Comparison of ENCODE assay signal across 1 cellular context in the genomic region with DNA sequence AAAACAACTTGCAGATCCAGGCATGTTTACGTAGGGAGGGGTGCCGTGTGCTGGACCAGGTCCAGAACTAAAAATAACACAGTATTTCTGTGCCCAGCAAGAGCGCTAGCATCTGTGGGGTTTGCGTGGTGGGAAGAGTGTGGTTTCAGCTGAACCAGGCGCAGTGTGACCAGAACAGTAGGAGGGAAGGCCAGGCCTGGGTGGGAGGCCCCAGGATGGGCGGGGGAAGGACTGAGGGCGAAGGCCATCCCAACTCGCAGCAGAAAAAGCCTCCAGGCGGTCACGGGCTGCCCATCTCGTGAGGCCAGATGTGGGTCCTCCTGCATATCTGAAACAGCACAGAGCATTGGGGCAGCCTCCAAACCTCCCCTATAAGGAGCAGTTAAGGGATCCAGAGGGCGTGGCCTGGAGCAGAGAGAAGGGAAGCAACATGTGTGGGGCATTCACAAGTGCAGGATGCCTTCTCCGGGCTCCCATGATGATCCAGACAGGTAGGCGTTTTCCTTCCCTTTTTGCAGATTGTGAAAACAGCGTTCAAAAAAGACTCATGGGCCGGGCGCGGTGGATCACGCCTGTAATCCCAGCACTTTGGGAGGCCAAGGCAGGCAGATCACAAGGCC.
TF ChIP-seq lines count a peak whose summit lies in the region.

No MANE protein-coding gene starts in this region.

TF ChIP-seq in HepG2, 621 proteins besides CTCF, POLR2A, EP300 and RAD21 (continued from another document and continues in another):
- TF ChIP-seq, protein P1, sequence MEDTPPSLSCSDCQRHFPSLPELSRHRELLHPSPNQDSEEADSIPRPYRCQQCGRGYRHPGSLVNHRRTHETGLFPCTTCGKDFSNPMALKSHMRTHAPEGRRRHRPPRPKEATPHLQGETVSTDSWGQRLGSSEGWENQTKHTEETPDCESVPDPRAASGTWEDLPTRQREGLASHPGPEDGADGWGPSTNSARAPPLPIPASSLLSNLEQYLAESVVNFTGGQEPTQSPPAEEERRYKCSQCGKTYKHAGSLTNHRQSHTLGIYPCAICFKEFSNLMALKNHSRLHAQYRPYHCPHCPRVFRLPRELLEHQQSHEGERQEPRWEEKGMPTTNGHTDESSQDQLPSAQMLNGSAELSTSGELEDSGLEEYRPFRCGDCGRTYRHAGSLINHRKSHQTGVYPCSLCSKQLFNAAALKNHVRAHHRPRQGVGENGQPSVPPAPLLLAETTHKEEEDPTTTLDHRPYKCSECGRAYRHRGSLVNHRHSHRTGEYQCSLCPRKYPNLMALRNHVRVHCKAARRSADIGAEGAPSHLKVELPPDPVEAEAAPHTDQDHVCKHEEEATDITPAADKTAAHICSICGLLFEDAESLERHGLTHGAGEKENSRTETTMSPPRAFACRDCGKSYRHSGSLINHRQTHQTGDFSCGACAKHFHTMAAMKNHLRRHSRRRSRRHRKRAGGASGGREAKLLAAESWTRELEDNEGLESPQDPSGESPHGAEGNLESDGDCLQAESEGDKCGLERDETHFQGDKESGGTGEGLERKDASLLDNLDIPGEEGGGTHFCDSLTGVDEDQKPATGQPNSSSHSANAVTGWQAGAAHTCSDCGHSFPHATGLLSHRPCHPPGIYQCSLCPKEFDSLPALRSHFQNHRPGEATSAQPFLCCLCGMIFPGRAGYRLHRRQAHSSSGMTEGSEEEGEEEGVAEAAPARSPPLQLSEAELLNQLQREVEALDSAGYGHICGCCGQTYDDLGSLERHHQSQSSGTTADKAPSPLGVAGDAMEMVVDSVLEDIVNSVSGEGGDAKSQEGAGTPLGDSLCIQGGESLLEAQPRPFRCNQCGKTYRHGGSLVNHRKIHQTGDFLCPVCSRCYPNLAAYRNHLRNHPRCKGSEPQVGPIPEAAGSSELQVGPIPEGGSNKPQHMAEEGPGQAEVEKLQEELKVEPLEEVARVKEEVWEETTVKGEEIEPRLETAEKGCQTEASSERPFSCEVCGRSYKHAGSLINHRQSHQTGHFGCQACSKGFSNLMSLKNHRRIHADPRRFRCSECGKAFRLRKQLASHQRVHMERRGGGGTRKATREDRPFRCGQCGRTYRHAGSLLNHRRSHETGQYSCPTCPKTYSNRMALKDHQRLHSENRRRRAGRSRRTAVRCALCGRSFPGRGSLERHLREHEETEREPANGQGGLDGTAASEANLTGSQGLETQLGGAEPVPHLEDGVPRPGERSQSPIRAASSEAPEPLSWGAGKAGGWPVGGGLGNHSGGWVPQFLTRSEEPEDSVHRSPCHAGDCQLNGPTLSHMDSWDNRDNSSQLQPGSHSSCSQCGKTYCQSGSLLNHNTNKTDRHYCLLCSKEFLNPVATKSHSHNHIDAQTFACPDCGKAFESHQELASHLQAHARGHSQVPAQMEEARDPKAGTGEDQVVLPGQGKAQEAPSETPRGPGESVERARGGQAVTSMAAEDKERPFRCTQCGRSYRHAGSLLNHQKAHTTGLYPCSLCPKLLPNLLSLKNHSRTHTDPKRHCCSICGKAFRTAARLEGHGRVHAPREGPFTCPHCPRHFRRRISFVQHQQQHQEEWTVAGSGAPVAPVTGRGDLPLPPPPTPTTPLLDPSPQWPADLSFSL (CRISPR knock-in tag; IDR thresholded peaks at IDR 0.05) = peak; percentile 7; the same call in 1 of the 2 replicates
- TF ChIP-seq PITX1 (CRISPR knock-in tag; IDR thresholded peaks at IDR 0.05) (0 out of 2 replicates have a peak, but pooled peaks have one; percentile 7), FOXC1 (CRISPR knock-in tag; IDR thresholded peaks at IDR 0.05; ENCODE audit: borderline replicate concordance) (no peak), TSC22D2 (CRISPR knock-in tag; IDR thresholded peaks at IDR 0.05; ENCODE audit: borderline replicate concordance) (no peak), HDAC2 (CRISPR knock-in tag; IDR thresholded peaks at IDR 0.05) (no peak), ZNF235 (CRISPR knock-in tag; IDR thresholded peaks at IDR 0.05; ENCODE audit: borderline replicate concordance) (no peak), HES4 (CRISPR knock-in tag; IDR thresholded peaks at IDR 0.05; ENCODE audit: borderline replicate concordance) (no peak), RBAK (CRISPR knock-in tag; IDR thresholded peaks at IDR 0.05) (no peak), SIX1 (CRISPR knock-in tag; IDR thresholded peaks at IDR 0.05; ENCODE audit: borderline replicate concordance) (no peak), MTA1 (CRISPR knock-in tag; IDR thresholded peaks at IDR 0.05; ENCODE audit: borderline replicate concordance) (no peak), RNF2 (conservative IDR thresholded peaks at IDR 0.05; ENCODE audit: low read depth) (no peak), SAFB2 (CRISPR knock-in tag; IDR thresholded peaks at IDR 0.05; ENCODE audit: borderline replicate concordance, low read depth) (no peak), EED (CRISPR knock-in tag; IDR thresholded peaks at IDR 0.05) (no peak), NFATC3 (CRISPR knock-in tag; IDR thresholded peaks at IDR 0.05) (no peak), ZNF292 (CRISPR knock-in tag; IDR thresholded peaks at IDR 0.05; ENCODE audit: borderline replicate concordance, low read depth) (peak; percentile 41), IRF2 (CRISPR knock-in tag; IDR thresholded peaks at IDR 0.05) (no peak), SRY (CRISPR knock-in tag; IDR thresholded peaks at IDR 0.05) (no peak), NCOA5 (CRISPR knock-in tag; IDR thresholded peaks at IDR 0.05) (no peak), ZNF891 (CRISPR knock-in tag; IDR thresholded peaks at IDR 0.05) (no peak), PHF5A (CRISPR knock-in tag; IDR thresholded peaks at IDR 0.05; ENCODE audit: low read depth, unreplicated experiment) (no peak), ZMYM3 (CRISPR knock-in tag; IDR thresholded peaks at IDR 0.05) (no peak), MIXL1 (CRISPR knock-in tag; IDR thresholded peaks at IDR 0.05) (no peak), ZNF615 (CRISPR knock-in tag; IDR thresholded peaks at IDR 0.05; ENCODE audit: borderline replicate concordance) (no peak), BRCA1 (CRISPR knock-in tag; IDR thresholded peaks at IDR 0.05) (0 out of 2 replicates have a peak, but pooled peaks have one; percentile 65), TARDBP (CRISPR knock-in tag; IDR thresholded peaks at IDR 0.05) (0 out of 2 replicates have a peak, but pooled peaks have one; percentile 33), SSRP1 (CRISPR knock-in tag; IDR thresholded peaks at IDR 0.05) (no peak; the same call in 1 of the 2 replicates), SKI (IDR thresholded peaks at IDR 0.05; ENCODE audit: partially characterized antibody) (no peak), ZNF839 (CRISPR knock-in tag; IDR thresholded peaks at IDR 0.05; ENCODE audit: borderline replicate concordance) (no peak), POLR2G (IDR thresholded peaks at IDR 0.05; ENCODE audit: low read depth, low read length) (peak; percentile 28), ZNF143 (CRISPR knock-in tag; IDR thresholded peaks at IDR 0.05) (no peak), ZNF17 (CRISPR knock-in tag; IDR thresholded peaks at IDR 0.05) (no peak), ZNF256 (CRISPR knock-in tag; conservative IDR thresholded peaks at IDR 0.05) (no peak), ZNF230 (CRISPR knock-in tag; IDR thresholded peaks at IDR 0.05) (peak; percentile 15; the same call in 1 of the 2 replicates), IKZF4 (CRISPR knock-in tag; IDR thresholded peaks at IDR 0.05; ENCODE audit: borderline replicate concordance, low read depth, not compliant biosample characterization) (no peak), ZNF713 (CRISPR knock-in tag; IDR thresholded peaks at IDR 0.05) (no peak), CHD4 (IDR thresholded peaks at IDR 0.05; ENCODE audit: borderline replicate concordance, low read length) (no peak), PTBP1 (IDR thresholded peaks at IDR 0.05; ENCODE audit: low read depth, low read length, poor library complexity, severe bottlenecking) (no peak), ZFP62 (CRISPR knock-in tag; IDR thresholded peaks at IDR 0.05) (no peak), TOE1 (CRISPR knock-in tag; IDR thresholded peaks at IDR 0.05) (no peak)
- TF ChIP-seq, protein P2, sequence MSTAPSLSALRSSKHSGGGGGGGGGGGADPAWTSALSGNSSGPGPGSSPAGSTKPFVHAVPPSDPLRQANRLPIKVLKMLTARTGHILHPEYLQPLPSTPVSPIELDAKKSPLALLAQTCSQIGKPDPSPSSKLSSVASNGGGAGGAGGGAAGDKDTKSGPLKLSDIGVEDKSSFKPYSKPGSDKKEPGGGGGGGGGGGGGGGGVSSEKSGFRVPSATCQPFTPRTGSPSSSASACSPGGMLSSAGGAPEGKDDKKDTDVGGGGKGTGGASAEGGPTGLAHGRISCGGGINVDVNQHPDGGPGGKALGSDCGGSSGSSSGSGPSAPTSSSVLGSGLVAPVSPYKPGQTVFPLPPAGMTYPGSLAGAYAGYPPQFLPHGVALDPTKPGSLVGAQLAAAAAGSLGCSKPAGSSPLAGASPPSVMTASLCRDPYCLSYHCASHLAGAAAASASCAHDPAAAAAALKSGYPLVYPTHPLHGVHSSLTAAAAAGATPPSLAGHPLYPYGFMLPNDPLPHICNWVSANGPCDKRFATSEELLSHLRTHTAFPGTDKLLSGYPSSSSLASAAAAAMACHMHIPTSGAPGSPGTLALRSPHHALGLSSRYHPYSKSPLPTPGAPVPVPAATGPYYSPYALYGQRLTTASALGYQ (CRISPR knock-in tag; IDR thresholded peaks at IDR 0.05) = 0 out of 2 replicates have a peak, but pooled peaks have one; percentile 30
- TF ChIP-seq, protein P3, sequence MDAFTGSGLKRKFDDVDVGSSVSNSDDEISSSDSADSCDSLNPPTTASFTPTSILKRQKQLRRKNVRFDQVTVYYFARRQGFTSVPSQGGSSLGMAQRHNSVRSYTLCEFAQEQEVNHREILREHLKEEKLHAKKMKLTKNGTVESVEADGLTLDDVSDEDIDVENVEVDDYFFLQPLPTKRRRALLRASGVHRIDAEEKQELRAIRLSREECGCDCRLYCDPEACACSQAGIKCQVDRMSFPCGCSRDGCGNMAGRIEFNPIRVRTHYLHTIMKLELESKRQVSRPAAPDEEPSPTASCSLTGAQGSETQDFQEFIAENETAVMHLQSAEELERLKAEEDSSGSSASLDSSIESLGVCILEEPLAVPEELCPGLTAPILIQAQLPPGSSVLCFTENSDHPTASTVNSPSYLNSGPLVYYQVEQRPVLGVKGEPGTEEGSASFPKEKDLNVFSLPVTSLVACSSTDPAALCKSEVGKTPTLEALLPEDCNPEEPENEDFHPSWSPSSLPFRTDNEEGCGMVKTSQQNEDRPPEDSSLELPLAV (CRISPR knock-in tag; conservative IDR thresholded peaks at IDR 0.05; ENCODE audit: low read depth) = no peak
- TF ChIP-seq, protein P4, sequence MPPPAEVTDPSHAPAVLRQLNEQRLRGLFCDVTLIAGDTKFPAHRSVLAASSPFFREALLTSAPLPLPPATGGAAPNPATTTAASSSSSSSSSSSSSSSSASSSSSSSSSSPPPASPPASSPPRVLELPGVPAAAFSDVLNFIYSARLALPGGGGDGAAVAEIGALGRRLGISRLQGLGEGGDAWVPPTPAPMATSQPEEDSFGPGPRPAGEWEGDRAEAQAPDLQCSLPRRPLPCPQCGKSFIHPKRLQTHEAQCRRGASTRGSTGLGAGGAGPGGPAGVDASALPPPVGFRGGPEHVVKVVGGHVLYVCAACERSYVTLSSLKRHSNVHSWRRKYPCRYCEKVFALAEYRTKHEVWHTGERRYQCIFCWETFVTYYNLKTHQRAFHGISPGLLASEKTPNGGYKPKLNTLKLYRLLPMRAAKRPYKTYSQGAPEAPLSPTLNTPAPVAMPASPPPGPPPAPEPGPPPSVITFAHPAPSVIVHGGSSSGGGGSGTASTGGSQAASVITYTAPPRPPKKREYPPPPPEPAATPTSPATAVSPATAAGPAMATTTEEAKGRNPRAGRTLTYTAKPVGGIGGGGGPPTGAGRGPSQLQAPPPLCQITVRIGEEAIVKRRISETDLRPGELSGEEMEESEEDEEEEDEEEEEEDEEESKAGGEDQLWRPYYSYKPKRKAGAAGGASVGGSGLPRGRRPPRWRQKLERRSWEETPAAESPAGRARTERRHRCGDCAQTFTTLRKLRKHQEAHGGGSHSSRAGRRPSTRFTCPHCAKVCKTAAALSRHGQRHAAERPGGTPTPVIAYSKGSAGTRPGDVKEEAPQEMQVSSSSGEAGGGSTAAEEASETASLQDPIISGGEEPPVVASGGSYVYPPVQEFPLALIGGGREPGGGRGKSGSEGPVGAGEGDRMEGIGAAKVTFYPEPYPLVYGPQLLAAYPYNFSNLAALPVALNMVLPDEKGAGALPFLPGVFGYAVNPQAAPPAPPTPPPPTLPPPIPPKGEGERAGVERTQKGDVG (CRISPR knock-in tag; IDR thresholded peaks at IDR 0.05; ENCODE audit: borderline replicate concordance) = no peak
- TF ChIP-seq, protein P5, sequence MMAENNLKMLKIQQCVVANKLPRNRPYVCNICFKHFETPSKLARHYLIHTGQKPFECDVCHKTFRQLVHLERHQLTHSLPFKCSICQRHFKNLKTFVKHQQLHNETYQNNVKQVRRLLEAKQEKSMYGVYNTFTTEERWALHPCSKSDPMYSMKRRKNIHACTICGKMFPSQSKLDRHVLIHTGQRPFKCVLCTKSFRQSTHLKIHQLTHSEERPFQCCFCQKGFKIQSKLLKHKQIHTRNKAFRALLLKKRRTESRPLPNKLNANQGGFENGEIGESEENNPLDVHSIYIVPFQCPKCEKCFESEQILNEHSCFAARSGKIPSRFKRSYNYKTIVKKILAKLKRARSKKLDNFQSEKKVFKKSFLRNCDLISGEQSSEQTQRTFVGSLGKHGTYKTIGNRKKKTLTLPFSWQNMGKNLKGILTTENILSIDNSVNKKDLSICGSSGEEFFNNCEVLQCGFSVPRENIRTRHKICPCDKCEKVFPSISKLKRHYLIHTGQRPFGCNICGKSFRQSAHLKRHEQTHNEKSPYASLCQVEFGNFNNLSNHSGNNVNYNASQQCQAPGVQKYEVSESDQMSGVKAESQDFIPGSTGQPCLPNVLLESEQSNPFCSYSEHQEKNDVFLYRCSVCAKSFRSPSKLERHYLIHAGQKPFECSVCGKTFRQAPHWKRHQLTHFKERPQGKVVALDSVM (CRISPR knock-in tag; IDR thresholded peaks at IDR 0.05) = no peak
- TF ChIP-seq, protein P6, sequence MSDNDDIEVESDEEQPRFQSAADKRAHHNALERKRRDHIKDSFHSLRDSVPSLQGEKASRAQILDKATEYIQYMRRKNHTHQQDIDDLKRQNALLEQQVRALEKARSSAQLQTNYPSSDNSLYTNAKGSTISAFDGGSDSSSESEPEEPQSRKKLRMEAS (IDR thresholded peaks at IDR 0.05) = peak; percentile 53
- TF ChIP-seq, protein P7, sequence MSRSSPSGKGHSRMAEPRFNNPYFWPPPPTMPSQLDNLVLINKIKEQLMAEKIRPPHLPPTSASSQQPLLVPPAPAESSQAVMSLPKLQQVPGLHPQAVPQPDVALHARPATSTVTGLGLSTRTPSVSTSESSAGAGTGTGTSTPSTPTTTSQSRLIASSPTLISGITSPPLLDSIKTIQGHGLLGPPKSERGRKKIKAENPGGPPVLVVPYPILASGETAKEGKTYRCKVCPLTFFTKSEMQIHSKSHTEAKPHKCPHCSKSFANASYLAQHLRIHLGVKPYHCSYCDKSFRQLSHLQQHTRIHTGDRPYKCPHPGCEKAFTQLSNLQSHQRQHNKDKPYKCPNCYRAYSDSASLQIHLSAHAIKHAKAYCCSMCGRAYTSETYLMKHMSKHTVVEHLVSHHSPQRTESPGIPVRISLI (CRISPR knock-in tag; IDR thresholded peaks at IDR 0.05; ENCODE audit: borderline replicate concordance) = 0 out of 2 replicates have a peak, but pooled peaks have one; percentile 21
- TF ChIP-seq, protein P8, sequence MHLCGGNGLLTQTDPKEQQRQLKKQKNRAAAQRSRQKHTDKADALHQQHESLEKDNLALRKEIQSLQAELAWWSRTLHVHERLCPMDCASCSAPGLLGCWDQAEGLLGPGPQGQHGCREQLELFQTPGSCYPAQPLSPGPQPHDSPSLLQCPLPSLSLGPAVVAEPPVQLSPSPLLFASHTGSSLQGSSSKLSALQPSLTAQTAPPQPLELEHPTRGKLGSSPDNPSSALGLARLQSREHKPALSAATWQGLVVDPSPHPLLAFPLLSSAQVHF (CRISPR knock-in tag; IDR thresholded peaks at IDR 0.05) = no peak
